In genomic region chr16:85673529-85674417, GRCh38 we compare ENCODE assay signal across 10 cellular contexts. TPM values are rescaled to one million over a fixed set of nuclear protein-coding genes. Genes with fewer than 3 reads are reported as not detected.
DNase-seq lines count a peak whose midpoint lies in the region; ATAC-seq and TF ChIP-seq lines count a peak whose summit lies in the region.
"Had no signal": no experiment of that assay in that cellular context is flagged by ENCODE, and none has a peak within 500 bp of the region (broad histone marks: within the 10 kb centered on the region; RNA-seq: fewer than 3 reads in every experiment).

No MANE protein-coding gene starts in this region.

- no peaks in the 10 kb centered on the region for H3K27me3 ChIP-seq in lower lobe of right lung (ENCODE audit: low read depth)
- H3K27me3 ChIP-seq in aorta (ENCODE audit: control insufficient read depth in 1 of 2, insufficient read depth in 2 of 2, low read length in 1 of 2): no peaks in the 10 kb centered on the region
- no peaks in the 10 kb centered on the region for H3K27me3 ChIP-seq in SJCRH30
- H3K27me3 ChIP-seq: esophagus squamous epithelium had no signal

- WGBS in aorta, 2 donors: 43 to 52% methylated on average over 19 of the region's 19 CpGs

- no peak overlapping the region for H3K4me3 Mint-ChIP-seq in activated naive CD4-positive, alpha-beta T cell treated with anti-CD3 and anti-CD28 coated beads, Interleukin-2, amount 50 U/mL, for 24 hours
- H3K4me3 Mint-ChIP-seq in brain: no peak overlapping the region
- H3K4me3 Mint-ChIP-seq: CD14-positive monocyte had no signal

- DNase-seq in activated naive CD4-positive, alpha-beta T cell treated with Interleukin-2 at 50 U/mL for 16 hours: no peak
- peak; percentile 74 for DNase-seq in lower lobe of right lung
- peak; percentile 70 to 81 for DNase-seq in aorta
- no peak for DNase-seq in GM10266 (ENCODE audit: extremely low spot score)
- DNase-seq in activated CD4-positive, alpha-beta T cell treated with anti-CD3 and anti-CD28 coated beads for 48 hours: no peak
- no peak for DNase-seq in SJCRH30
- DNase-seq: esophagus squamous epithelium had no signal

- TF ChIP-seq CTCF in brain (conservative IDR thresholded peaks at IDR 0.05) (no peak), lower lobe of right lung (IDR thresholded peaks at IDR 0.05) (no peak), GM10266 (IDR thresholded peaks at IDR 0.05; ENCODE audit: control insufficient read depth, insufficient read depth, low read depth, missing control alignments) (no peak)

- H3K4me1 ChIP-seq in lower lobe of right lung (peaks cover 22% of the 10 kb centered on the region), aorta (ENCODE audit: control insufficient read depth in 1 of 2, insufficient read depth in 2 of 2, low read length in 2 of 2) (no peaks in the 10 kb centered on the region), SJCRH30 (no peaks in the 10 kb centered on the region)

- ATAC-seq in lower lobe of right lung (peak; percentile 92), aorta (ENCODE audit: low FRiP score) (peak; percentile 68)

- peaks cover 74% of the 10 kb centered on the region for H3K36me3 ChIP-seq in lower lobe of right lung
- peaks cover 0 to 2% of the 10 kb centered on the region in 2 donors for H3K36me3 ChIP-seq in aorta (ENCODE audit: control insufficient read depth in 1 of 2, insufficient read depth in 2 of 2, low read length in 1 of 2)
- peaks cover 46% of the 10 kb centered on the region for H3K36me3 ChIP-seq in SJCRH30

- H3K9me3 ChIP-seq in lower lobe of right lung (no peaks in the 10 kb centered on the region), aorta (ENCODE audit: control insufficient read depth, low read length) (no peaks in the 10 kb centered on the region), SJCRH30 (replicated peaks) (no peaks in the 10 kb centered on the region)
- H3K9me3 ChIP-seq: esophagus squamous epithelium had no signal

- intact Hi-C loops in lower lobe of right lung (cut with DNase I): no loop called here
- intact Hi-C loops in aorta (cut with DNase I): no loop called here

- peaks cover 10% of the 10 kb centered on the region for H3K36me3 Mint-ChIP-seq in activated naive CD4-positive, alpha-beta T cell treated with anti-CD3 and anti-CD28 coated beads, Interleukin-2, amount 50 U/mL, for 24 hours
- peaks cover 70% of the 10 kb centered on the region for H3K36me3 Mint-ChIP-seq in brain

- no peak overlapping the region for H3K4me3 ChIP-seq in lower lobe of right lung
- no peak overlapping the region for H3K4me3 ChIP-seq in aorta (ENCODE audit: low read length in 2 of 2)
- no peak overlapping the region for H3K4me3 ChIP-seq in SJCRH30
- H3K4me3 ChIP-seq: esophagus squamous epithelium had no signal

- peak overlapping the region; percentile 56 for H3K27ac ChIP-seq in lower lobe of right lung
- H3K27ac ChIP-seq in aorta (ENCODE audit: low read depth in 1 of 2, low read length in 2 of 2): no peak overlapping the region
- no peak overlapping the region for H3K27ac ChIP-seq in SJCRH30

- no peaks in the 10 kb centered on the region for H3K4me1 Mint-ChIP-seq in activated naive CD4-positive, alpha-beta T cell treated with anti-CD3 and anti-CD28 coated beads, Interleukin-2, amount 50 U/mL, for 24 hours
- H3K4me1 Mint-ChIP-seq in brain: peaks cover 36% of the 10 kb centered on the region
- H3K4me1 Mint-ChIP-seq: CD14-positive monocyte had no signal

- no peaks in the 10 kb centered on the region for H3K27me3 Mint-ChIP-seq in activated naive CD4-positive, alpha-beta T cell treated with anti-CD3 and anti-CD28 coated beads, Interleukin-2, amount 50 U/mL, for 24 hours
- no peaks in the 10 kb centered on the region for H3K27me3 Mint-ChIP-seq in brain

- no peaks in the 10 kb centered on the region for H3K9me3 Mint-ChIP-seq in activated naive CD4-positive, alpha-beta T cell treated with anti-CD3 and anti-CD28 coated beads, Interleukin-2, amount 50 U/mL, for 24 hours
- no peaks in the 10 kb centered on the region for H3K9me3 Mint-ChIP-seq in brain
- H3K9me3 Mint-ChIP-seq: CD14-positive monocyte had no signal

- H3K27ac Mint-ChIP-seq in activated naive CD4-positive, alpha-beta T cell treated with anti-CD3 and anti-CD28 coated beads, Interleukin-2, amount 50 U/mL, for 24 hours: peak overlapping the region; percentile 76
- H3K27ac Mint-ChIP-seq in brain: peak overlapping the region in 4 of 5 experiments; percentile 27 to 87 (median 84)

RNA-seq across cellular contexts. Expression of gene GINS2, which starts 15.0 kb away (rescaled TPM):
- 38.2 TPM for polyA plus RNA-seq in brain (ENCODE audit: insufficient read depth, low read depth, low replicate concordance)
- 1.1 TPM for total RNA-seq in lower lobe of right lung
- total RNA-seq in aorta: under 1 TPM; 0.60 to 0.71 TPM
- under 1 TPM; 0.23 to 0.75 TPM for polyA plus RNA-seq in aorta
- total RNA-seq in SJCRH30 (2014; rRNA removed; shearing (Covaris generic)): 50.9 and 51.2 TPM in 2 replicates

Comparison
In these comparisons a context has a peak if more than half of its experiments do, and no peak if none do; other contexts are left out.
1. DNase-seq: peak in lower lobe of right lung (single experiment) and aorta (2 of 2); none in activated naive CD4-positive, alpha-beta T cell treated with Interleukin-2 at 50 U/mL for 16 hours (single experiment), GM10266 (single experiment), activated CD4-positive, alpha-beta T cell treated with anti-CD3 and anti-CD28 coated beads for 48 hours (single experiment) and SJCRH30 (0 of 2).
2. RNA of gene GINS2, which starts 15.0 kb away (total RNA-seq): 50.9 to 51.2 TPM in SJCRH30; 1.1 TPM in lower lobe of right lung (single experiment) and 0.60 to 0.71 TPM in aorta; every median in the first group is over 10 times any median in the second.